In the genomic region with DNA sequence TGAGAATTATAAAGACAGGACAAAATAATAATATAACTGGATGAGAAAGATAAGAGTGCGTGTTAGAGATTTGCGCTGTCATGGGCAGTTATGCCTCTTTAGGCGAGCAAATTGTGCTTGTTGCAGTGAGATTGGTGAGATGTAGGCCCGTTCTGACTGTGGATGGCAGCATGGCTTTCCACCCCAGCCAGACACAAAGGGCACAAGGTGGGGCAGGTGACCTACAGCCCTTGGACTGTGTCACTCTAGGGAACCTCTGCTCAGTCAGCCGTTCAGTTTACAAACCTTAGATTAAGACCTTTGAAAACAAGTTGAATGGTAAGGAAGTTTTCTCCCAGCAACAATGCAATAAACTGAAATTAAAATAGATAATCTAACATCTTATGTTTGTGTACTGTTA, we compare ENCODE assay signal across 20 cellular contexts. TPM values are rescaled to one million over a fixed set of nuclear protein-coding genes. Genes with fewer than 3 reads are reported as not detected.
"Had no signal": no experiment of that assay in that cellular context is flagged by ENCODE, and none has a peak within 500 bp of the region (broad histone marks: within the 10 kb centered on the region; RNA-seq: fewer than 3 reads in every experiment).

No MANE protein-coding gene starts in this region.

- H3K27ac ChIP-seq: brain microvascular endothelial cell, gastrocnemius medialis, heart left ventricle, left lung, prostate gland, skin epidermis had no signal

- H3K9me3 ChIP-seq: gastrocnemius medialis, left lung, prostate gland had no signal

- H3K27me3 Mint-ChIP-seq: activated naive CD8-positive, alpha-beta T cell treated with anti-CD3 and anti-CD28 coated beads, Interleukin-2, amount 10 ng/mL, durations not matched to agents 7 days and 5 days; central memory CD8-positive, alpha-beta T cell had no signal

- H3K9me3 Mint-ChIP-seq: activated naive CD8-positive, alpha-beta T cell treated with anti-CD3 and anti-CD28 coated beads, Interleukin-2, amount 10 ng/mL, durations not matched to agents 7 days and 5 days; activated T-helper 1 cell treated with anti-CD3 and anti-CD28 coated beads, Interleukin-12 subunit alpha, Interleukin-12 subunit beta, Interleukin-2, Interleukin-4 antibody, amounts not matched to agents 30 ng/mL and 10 ng/mL and 1 ng/mL, durations not matched to agents 14 hours and 24 hours and 36 hours; central memory CD8-positive, alpha-beta T cell; natural killer cell; T-helper 2 cell treated with Interferon-gamma antibody and Interleukin-4, amounts not matched to agents 5 μg/mL and 100 μg/mL, for 36 hours had no signal

- H3K4me3 Mint-ChIP-seq: activated naive CD8-positive, alpha-beta T cell treated with anti-CD3 and anti-CD28 coated beads, Interleukin-2, amount 10 ng/mL, durations not matched to agents 7 days and 5 days; activated T-helper 1 cell treated with anti-CD3 and anti-CD28 coated beads, Interleukin-12 subunit alpha, Interleukin-12 subunit beta, Interleukin-2, Interleukin-4 antibody, amounts not matched to agents 30 ng/mL and 10 ng/mL and 1 ng/mL, durations not matched to agents 14 hours and 24 hours and 36 hours; central memory CD8-positive, alpha-beta T cell; natural killer cell; T-helper 2 cell treated with Interferon-gamma antibody and Interleukin-4, amounts not matched to agents 5 μg/mL and 100 μg/mL, for 36 hours had no signal

- H3K4me1 ChIP-seq: gastrocnemius medialis, left lung, prostate gland had no signal

- H3K36me3 Mint-ChIP-seq: activated naive CD8-positive, alpha-beta T cell treated with anti-CD3 and anti-CD28 coated beads, Interleukin-2, amount 10 ng/mL, durations not matched to agents 7 days and 5 days; natural killer cell had no signal

- ATAC-seq: gastrocnemius medialis; heart left ventricle; left lung; natural killer cell; right cardiac atrium; stimulated activated naive CD8-positive, alpha-beta T cell treated with anti-CD3 and anti-CD28 coated beads, Interleukin-15, Interleukin-2, amounts not matched to agents 100 U/mL and 50 U/mL, for 24 hours had no signal

- H3K27ac Mint-ChIP-seq: activated naive CD8-positive, alpha-beta T cell treated with anti-CD3 and anti-CD28 coated beads, Interleukin-2, amount 10 ng/mL, durations not matched to agents 7 days and 5 days; activated T-helper 1 cell treated with anti-CD3 and anti-CD28 coated beads, Interleukin-12 subunit alpha, Interleukin-12 subunit beta, Interleukin-2, Interleukin-4 antibody, amounts not matched to agents 30 ng/mL and 10 ng/mL and 1 ng/mL, durations not matched to agents 14 hours and 24 hours and 36 hours; natural killer cell; T-helper 2 cell treated with Interferon-gamma antibody and Interleukin-4, amounts not matched to agents 5 μg/mL and 100 μg/mL, for 36 hours had no signal

- H3K4me1 Mint-ChIP-seq: activated naive CD8-positive, alpha-beta T cell treated with anti-CD3 and anti-CD28 coated beads, Interleukin-2, amount 10 ng/mL, durations not matched to agents 7 days and 5 days; central memory CD8-positive, alpha-beta T cell; natural killer cell had no signal

- H3K4me3 ChIP-seq: gastrocnemius medialis, heart left ventricle, left lung, prostate gland, skin epidermis had no signal

- H3K27me3 ChIP-seq: brain microvascular endothelial cell, gastrocnemius medialis, heart left ventricle, left lung had no signal

- H3K36me3 ChIP-seq: brain microvascular endothelial cell, gastrocnemius medialis, heart left ventricle, left lung, prostate gland had no signal

- DNase-seq: activated CD4-positive, alpha-beta T cell treated with anti-CD3 and anti-CD28 coated beads, Interleukin-2, amount 50 U/mL, for 1 hour; activated naive CD4-positive, alpha-beta T cell; activated naive CD8-positive, alpha-beta T cell treated with anti-CD3 and anti-CD28 coated beads, Interleukin-2, amount 10 ng/mL, durations not matched to agents 7 days and 5 days; brain microvascular endothelial cell; erythroblast; gastrocnemius medialis; heart left ventricle; left lung; natural killer cell; right cardiac atrium; stimulated activated CD4-positive, alpha-beta T cell treated with anti-CD3 and anti-CD28 coated beads, Interleukin-4, amount 100 ng/mL, for 4 hours; stimulated activated CD8-positive, alpha-beta memory T cell treated with anti-CD3 and anti-CD28 coated beads, Interleukin-4, amount 100 ng/mL, for 48 hours; stimulated activated naive CD8-positive, alpha-beta T cell treated with anti-CD3 and anti-CD28 coated beads, Interleukin-15, Interleukin-2, amounts not matched to agents 100 U/mL and 50 U/mL, for 24 hours had no signal

RNA-seq across cellular contexts. Expression of a gene that starts 58.3 kb away (rescaled TPM):
- total RNA-seq: activated CD8-positive, alpha-beta memory T cell treated with anti-CD3 and anti-CD28 coated beads for 36 hours; activated naive CD8-positive, alpha-beta T cell treated with anti-CD3 and anti-CD28 coated beads, Interleukin-2, amount 10 ng/mL, durations not matched to agents 7 days and 5 days; activated T-helper 1 cell treated with anti-CD3 and anti-CD28 coated beads, Interleukin-12 subunit alpha, Interleukin-12 subunit beta, Interleukin-2, Interleukin-4 antibody, amounts not matched to agents 30 ng/mL and 10 ng/mL and 1 ng/mL, durations not matched to agents 14 hours and 24 hours and 36 hours; gastrocnemius medialis; left lung; mononuclear cell; natural killer cell had no signal
